Comparison of ENCODE assay signal across 8 cellular contexts in the genomic region with DNA sequence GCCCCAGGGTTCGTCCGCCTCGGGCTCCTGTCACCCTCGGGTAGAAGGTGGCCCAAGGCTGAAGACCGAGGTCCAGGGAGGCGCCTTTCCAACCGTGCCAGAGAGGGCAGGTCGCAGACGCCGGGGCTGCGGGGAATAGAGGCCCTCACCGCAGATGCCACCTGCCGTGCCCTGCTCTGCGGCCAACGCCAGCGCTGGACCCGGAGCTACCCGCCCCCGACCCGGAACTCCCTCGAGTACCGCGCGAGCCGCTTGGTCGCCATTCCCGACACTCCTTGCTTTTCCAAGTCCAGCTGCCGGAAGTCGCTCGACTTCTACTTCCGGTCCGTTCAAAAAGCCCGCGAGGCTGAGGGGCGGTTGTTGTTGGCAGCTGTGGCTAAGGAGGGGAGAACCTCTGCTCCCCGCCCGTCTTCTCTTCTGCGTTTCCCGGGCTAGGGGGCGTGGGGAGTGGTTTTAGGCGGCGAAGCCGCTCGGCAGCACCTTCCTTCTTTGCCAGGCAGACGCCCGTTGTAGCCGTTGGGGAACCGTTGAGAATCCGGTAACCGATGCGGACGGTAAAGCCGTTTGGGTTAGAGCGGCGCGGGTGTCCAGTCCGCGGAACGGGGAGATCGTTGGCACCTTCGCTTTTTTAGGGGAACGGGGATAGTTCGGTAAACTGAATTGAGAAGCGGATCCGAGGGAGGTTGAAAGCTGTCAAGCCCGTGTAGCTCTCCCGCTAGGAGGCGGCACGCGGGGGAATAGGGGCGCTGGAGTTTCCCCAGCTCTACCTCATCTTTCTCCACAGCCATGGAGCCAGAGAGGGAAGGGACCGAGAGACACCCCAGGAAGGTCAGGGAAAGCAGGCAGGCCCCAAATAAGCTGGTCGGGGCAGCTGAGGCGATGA. TPM values are rescaled to one million over a fixed set of nuclear protein-coding genes. Genes with fewer than 3 reads are reported as not detected.
DNase-seq lines count a peak whose midpoint lies in the region; ATAC-seq and TF ChIP-seq lines count a peak whose summit lies in the region.

A gene with protein sequence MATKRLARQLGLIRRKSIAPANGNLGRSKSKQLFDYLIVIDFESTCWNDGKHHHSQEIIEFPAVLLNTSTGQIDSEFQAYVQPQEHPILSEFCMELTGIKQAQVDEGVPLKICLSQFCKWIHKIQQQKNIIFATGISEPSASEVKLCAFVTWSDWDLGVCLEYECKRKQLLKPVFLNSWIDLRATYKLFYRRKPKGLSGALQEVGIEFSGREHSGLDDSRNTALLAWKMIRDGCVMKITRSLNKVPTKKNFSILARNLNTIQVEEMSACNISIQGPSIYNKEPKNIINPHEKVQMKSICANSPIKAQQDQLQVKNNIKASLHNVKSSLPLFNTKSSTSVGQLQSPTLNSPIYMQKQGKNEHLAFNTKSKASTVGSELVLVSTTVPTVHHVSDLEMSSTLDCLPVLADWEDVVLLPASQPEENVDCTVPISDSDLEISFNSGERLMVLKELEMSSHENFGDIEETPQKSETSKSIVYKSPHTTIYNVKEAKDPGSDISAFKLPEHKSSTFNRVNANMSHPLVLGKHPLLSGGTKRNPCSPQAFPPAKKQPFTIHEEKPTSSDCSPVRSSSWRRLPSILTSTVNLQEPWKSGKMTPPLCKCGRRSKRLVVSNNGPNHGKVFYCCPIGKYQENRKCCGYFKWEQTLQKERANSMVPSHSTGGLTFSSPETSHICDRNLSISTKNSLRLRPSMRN (minus strand): TSS at position 305 of the 883 bp plus-strand sequence. CDS start 42 bp downstream, at position 263.
A gene with protein sequence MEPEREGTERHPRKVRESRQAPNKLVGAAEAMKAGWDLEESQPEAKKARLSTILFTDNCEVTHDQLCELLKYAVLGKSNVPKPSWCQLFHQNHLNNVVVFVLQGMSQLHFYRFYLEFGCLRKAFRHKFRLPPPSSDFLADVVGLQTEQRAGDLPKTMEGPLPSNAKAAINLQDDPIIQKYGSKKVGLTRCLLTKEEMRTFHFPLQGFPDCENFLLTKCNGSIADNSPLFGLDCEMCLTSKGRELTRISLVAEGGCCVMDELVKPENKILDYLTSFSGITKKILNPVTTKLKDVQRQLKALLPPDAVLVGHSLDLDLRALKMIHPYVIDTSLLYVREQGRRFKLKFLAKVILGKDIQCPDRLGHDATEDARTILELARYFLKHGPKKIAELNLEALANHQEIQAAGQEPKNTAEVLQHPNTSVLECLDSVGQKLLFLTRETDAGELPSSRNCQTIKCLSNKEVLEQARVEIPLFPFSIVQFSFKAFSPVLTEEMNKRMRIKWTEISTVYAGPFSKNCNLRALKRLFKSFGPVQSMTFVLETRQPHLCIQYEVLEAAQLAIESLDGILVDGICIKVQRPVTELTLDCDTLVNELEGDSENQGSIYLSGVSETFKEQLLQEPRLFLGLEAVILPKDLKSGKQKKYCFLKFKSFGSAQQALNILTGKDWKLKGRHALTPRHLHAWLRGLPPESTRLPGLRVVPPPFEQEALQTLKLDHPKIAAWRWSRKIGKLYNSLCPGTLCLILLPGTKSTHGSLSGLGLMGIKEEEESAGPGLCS (plus strand): TSS at position 360 of the 883 bp plus-strand sequence. CDS start 427 bp downstream, at position 787.

- peaks cover 0 to 4% (median 0%) of the 10 kb centered on the region in 5 donors for H3K27me3 Mint-ChIP-seq in naive thymus-derived CD8-positive, alpha-beta T cell
- no peaks in the 10 kb centered on the region for H3K27me3 Mint-ChIP-seq in stimulated activated naive B cell treated with anti-CD40 and anti-IgM and Interleukin-4, amounts not matched to agents 10 μg/mL and 1 μg/mL and 100 μg/mL, for 72 hours

- peak; percentile 76 for TF ChIP-seq CTCF in DOHH2 (IDR thresholded peaks at IDR 0.05; ENCODE audit: low read depth, low read length, poor library complexity, severe bottlenecking)
- TF ChIP-seq CTCF in fibroblast of mammary gland (conservative IDR thresholded peaks at IDR 0.05; ENCODE audit: control insufficient read depth, insufficient read depth, low read depth, low read length) = peak; percentile 50

- H3K4me2 ChIP-seq in DOHH2 (ENCODE audit: low read length) = peak within 1 kb of the TSS; percentile 67

- DNase-seq in LHCN-M2 (ENCODE audit: low read depth) = peak; percentile 96
- peak; percentile 89 for DNase-seq in RPMI8226
- DNase-seq in activated T-helper 1 cell treated with anti-CD3 and anti-CD28 coated beads, Interleukin-2, amount 50 U/mL, for 16 hours (ENCODE audit: low read depth in 1 of 2, low spot score in 1 of 2) = peak; percentile 52 to 62
- DNase-seq in fibroblast of mammary gland (ENCODE audit: low read depth) = peak; percentile 94
- peak; percentile 50 to 84 (median 66) for DNase-seq in naive thymus-derived CD8-positive, alpha-beta T cell
- peak; percentile 75 for DNase-seq in stimulated activated naive B cell treated with anti-CD40 and anti-IgM and Interleukin-4, amounts not matched to agents 10 μg/mL and 1 μg/mL and 100 μg/mL, for 72 hours

- H3K4me3 ChIP-seq in DOHH2 (ENCODE audit: low read length) (peak within 1 kb of the TSS; percentile 78), fibroblast of mammary gland (ENCODE audit: control insufficient read depth, low read depth, low read length) (peak within 1 kb of the TSS; percentile 91)

- H3K27ac ChIP-seq in DOHH2 (ENCODE audit: low read depth, low read length) = peak within 1 kb of the TSS; percentile 82

- H3K79me2 ChIP-seq in DOHH2 (ENCODE audit: control insufficient read depth, low read length) = peaks cover 19% of the 10 kb centered on the region

- H3K4me3 Mint-ChIP-seq in naive thymus-derived CD8-positive, alpha-beta T cell = peak within 1 kb of the TSS; percentile 91 to 99 (median 98)
- peak within 1 kb of the TSS; percentile 95 to 99 for H3K4me3 Mint-ChIP-seq in stimulated activated naive B cell treated with anti-CD40 and anti-IgM and Interleukin-4, amounts not matched to agents 10 μg/mL and 1 μg/mL and 100 μg/mL, for 72 hours

- H3K4me1 Mint-ChIP-seq in naive thymus-derived CD8-positive, alpha-beta T cell = peaks cover 7 to 27% (median 18%) of the 10 kb centered on the region in 4 donors
- H3K4me1 Mint-ChIP-seq in stimulated activated naive B cell treated with anti-CD40 and anti-IgM and Interleukin-4, amounts not matched to agents 10 μg/mL and 1 μg/mL and 100 μg/mL, for 72 hours = peaks cover 13 to 24% of the 10 kb centered on the region in 2 donors

- no peaks in the 10 kb centered on the region for H3K9me2 ChIP-seq in DOHH2 (replicated peaks; ENCODE audit: control insufficient read depth, low read length)

- no peaks in the 10 kb centered on the region for H3K27me3 ChIP-seq in DOHH2 (ENCODE audit: control insufficient read depth, low read length)

- no peaks in the 10 kb centered on the region for H3K36me3 Mint-ChIP-seq in naive thymus-derived CD8-positive, alpha-beta T cell
- no peaks in the 10 kb centered on the region for H3K36me3 Mint-ChIP-seq in stimulated activated naive B cell treated with anti-CD40 and anti-IgM and Interleukin-4, amounts not matched to agents 10 μg/mL and 1 μg/mL and 100 μg/mL, for 72 hours

- no peaks in the 10 kb centered on the region for H3K9me3 ChIP-seq in DOHH2 (ENCODE audit: control insufficient read depth, insufficient read depth, low read length)

- no peaks in the 10 kb centered on the region for H4K20me1 ChIP-seq in DOHH2 (ENCODE audit: control insufficient read depth, insufficient read depth, low read depth, low read length)

- peaks cover 17% of the 10 kb centered on the region for H3K4me1 ChIP-seq in DOHH2 (ENCODE audit: control insufficient read depth, low read length)

- H3K9me3 Mint-ChIP-seq in naive thymus-derived CD8-positive, alpha-beta T cell = no peaks in the 10 kb centered on the region
- H3K9me3 Mint-ChIP-seq in stimulated activated naive B cell treated with anti-CD40 and anti-IgM and Interleukin-4, amounts not matched to agents 10 μg/mL and 1 μg/mL and 100 μg/mL, for 72 hours = no peaks in the 10 kb centered on the region

- H3K36me3 ChIP-seq in DOHH2 (ENCODE audit: control insufficient read depth, low read length) = peaks cover 3% of the 10 kb centered on the region

- H3K27ac Mint-ChIP-seq in naive thymus-derived CD8-positive, alpha-beta T cell = peak within 1 kb of the TSS; percentile 85 to 97 (median 93)
- peak within 1 kb of the TSS; percentile 95 for H3K27ac Mint-ChIP-seq in stimulated activated naive B cell treated with anti-CD40 and anti-IgM and Interleukin-4, amounts not matched to agents 10 μg/mL and 1 μg/mL and 100 μg/mL, for 72 hours

- H3F3A ChIP-seq in DOHH2 (ENCODE audit: control insufficient read depth, insufficient read depth) = peaks cover 21% of the 10 kb centered on the region

- peak; percentile 80 for ATAC-seq in GM21825 (IDR thresholded peaks at IDR 0.05; ENCODE audit: unreplicated experiment)
- ATAC-seq in naive thymus-derived CD8-positive, alpha-beta T cell = peak; percentile 90 to 94
- ATAC-seq in stimulated activated naive B cell treated with anti-CD40 and anti-IgM and Interleukin-4, amounts not matched to agents 10 μg/mL and 1 μg/mL and 100 μg/mL, for 72 hours (replicated peaks) = peak; percentile 92

- POLR2A ChIA-PET in naive thymus-derived CD8-positive, alpha-beta T cell (lab: Charles Lee) = interaction anchor here (1.2 kb wide), 1 partner anchor 38 kb away, joined by 4 read pairs; no protein-coding TSS in a partner anchor

RNA-seq across cellular contexts. Expression of the first gene that starts in this region (rescaled TPM):
- total RNA-seq in LHCN-M2 (2014; rRNA removed) = 41.1 and 43.5 TPM in 2 replicates
- polyA plus RNA-seq in LHCN-M2 (2012) = 7.8 TPM
- total RNA-seq in naive thymus-derived CD8-positive, alpha-beta T cell = 1 to 10 TPM; 2.1 to 3.8 TPM
- polyA plus RNA-seq in naive thymus-derived CD8-positive, alpha-beta T cell = 1 to 10 TPM; 1.2 to 3.1 (median 1.8) TPM

RNA-seq across cellular contexts. Expression of the second gene that starts in this region (rescaled TPM):
- total RNA-seq in LHCN-M2 (2014; rRNA removed) = 29.4 and 33.5 TPM in 2 replicates
- polyA plus RNA-seq in LHCN-M2 (2012) = 10.5 TPM
- 1 to 10 TPM in 1 of 2 experiments, under 1 TPM in 1; 0.60 to 1.4 TPM for total RNA-seq in naive thymus-derived CD8-positive, alpha-beta T cell
- polyA plus RNA-seq in naive thymus-derived CD8-positive, alpha-beta T cell = under 1 TPM; 0.41 to 0.61 (median 0.51) TPM

Comparison
In these comparisons a context has a peak if more than half of its experiments do, and no peak if none do; other contexts are left out.
1. Peak in every context shown above with its lines: DNase-seq, ATAC-seq, H3K4me3 ChIP-seq and H3K27ac ChIP-seq.
2. RNA of the second gene that starts in this region (total RNA-seq): 29.4 to 33.5 TPM in LHCN-M2; 0.60 to 1.4 TPM in naive thymus-derived CD8-positive, alpha-beta T cell; every median in the first group is over 10 times any median in the second.